In the genomic region with DNA sequence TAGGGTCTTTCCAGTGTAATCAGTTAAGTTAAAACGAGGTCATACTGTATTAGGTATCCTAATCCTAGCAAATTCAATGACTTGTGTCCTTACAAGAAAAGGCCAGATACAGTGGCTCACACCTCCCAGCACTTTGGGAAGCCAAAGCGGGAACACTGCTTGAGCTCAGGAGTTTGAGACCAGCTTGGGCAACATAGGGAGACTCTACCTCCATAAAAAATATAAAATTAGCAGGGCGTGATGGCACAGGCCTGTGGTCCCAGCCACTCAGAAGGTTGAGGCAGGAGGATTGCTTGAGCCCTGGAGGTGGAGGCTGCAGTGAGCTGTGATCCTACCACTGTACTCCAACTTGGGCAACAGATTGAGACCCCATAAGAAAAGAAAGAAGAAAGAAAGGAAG, we compare ENCODE assay signal across 25 cellular contexts.
"Had no signal": no experiment of that assay in that cellular context is flagged by ENCODE, and none has a peak within 500 bp of the region (broad histone marks: within the 10 kb centered on the region; RNA-seq: fewer than 3 reads in every experiment).

No MANE protein-coding gene starts in this region.

- H3K4me3 Mint-ChIP-seq: activated CD8-positive, alpha-beta T cell treated with anti-CD3 and anti-CD28 coated beads for 36 hours; activated naive CD8-positive, alpha-beta T cell; activated T-cell treated with anti-CD3 and anti-CD28 coated beads, Interleukin-2, amount 50 U/mL, for 4 hours; activated T-helper 17 cell treated with anti-CD3 and anti-CD28 coated beads, Interleukin-2, amount 50 U/mL, for 72 hours; endodermal cell; WTC11 had no signal

- H3K36me3 ChIP-seq: brain microvascular endothelial cell, colonic mucosa, gastrocnemius medialis had no signal

- H3K4me3 ChIP-seq: colonic mucosa, gastrocnemius medialis had no signal

- DNase-seq: activated CD4-positive, alpha-beta T cell treated with anti-CD3 and anti-CD28 coated beads for 1 hour; activated CD4-positive, alpha-beta T cell treated with anti-CD3 and anti-CD28 coated beads for 4 hours; activated CD4-positive, alpha-beta T cell treated with anti-CD3 and anti-CD28 coated beads, Interleukin-2, amount 50 U/mL, for 1 hour; activated CD4-positive, alpha-beta T cell treated with anti-CD3 and anti-CD28 coated beads, Interleukin-2, amount 50 U/mL, for 48 hours; activated CD8-positive, alpha-beta memory T cell treated with anti-CD3 and anti-CD28 coated beads for 24 hours; activated CD8-positive, alpha-beta T cell treated with anti-CD3 and anti-CD28 coated beads for 36 hours; activated effector memory CD4-positive, alpha-beta T cell treated with Interleukin-2 at 50 U/mL for 16 hours; activated gamma-delta T cell treated with Interleukin-2 at 50 U/mL for 16 hours; activated naive CD4-positive, alpha-beta T cell treated with anti-CD3 and anti-CD28 coated beads, Interleukin-2, amount 50 U/mL, for 16 hours; activated naive CD4-positive, alpha-beta T cell treated with Interleukin-2 at 50 U/mL for 16 hours; activated T-cell treated with anti-CD3 and anti-CD28 coated beads, Interleukin-2, amount 50 U/mL, for 4 hours; amniotic stem cell; anterior cingulate cortex; brain microvascular endothelial cell; cerebellar nuclear complex; colonic mucosa; effector memory CD4-positive, alpha-beta T cell; endodermal cell; foreskin keratinocyte; gastrocnemius medialis; T-helper 2 cell had no signal

- H3K4me1 ChIP-seq: colonic mucosa, foreskin keratinocyte had no signal

- H3K27ac ChIP-seq: brain microvascular endothelial cell, foreskin keratinocyte, gastrocnemius medialis, VCaP had no signal

- H3K27ac Mint-ChIP-seq: activated CD8-positive, alpha-beta T cell treated with anti-CD3 and anti-CD28 coated beads for 36 hours; activated naive CD8-positive, alpha-beta T cell; activated T-helper 17 cell treated with anti-CD3 and anti-CD28 coated beads, Interleukin-2, amount 50 U/mL, for 72 hours; endodermal cell; WTC11 had no signal

- H3K9me3 Mint-ChIP-seq: activated CD8-positive, alpha-beta T cell treated with anti-CD3 and anti-CD28 coated beads for 36 hours; activated T-cell treated with anti-CD3 and anti-CD28 coated beads, Interleukin-2, amount 50 U/mL, for 4 hours; endodermal cell; WTC11 had no signal

- H3K27me3 ChIP-seq: brain microvascular endothelial cell, colonic mucosa, foreskin keratinocyte, gastrocnemius medialis had no signal

- H3K4me1 Mint-ChIP-seq: activated T-helper 17 cell treated with anti-CD3 and anti-CD28 coated beads, Interleukin-2, amount 50 U/mL, for 72 hours had no signal

- H3K9me3 ChIP-seq: colonic mucosa, gastrocnemius medialis had no signal

- H3K36me3 Mint-ChIP-seq: activated naive CD8-positive, alpha-beta T cell; WTC11 had no signal
